In genomic region chr19:30287973-30288372, GRCh38 we compare ENCODE assay signal across 11 cellular contexts.
"Had no signal": no experiment of that assay in that cellular context is flagged by ENCODE, and none has a peak within 500 bp of the region (broad histone marks: within the 10 kb centered on the region; RNA-seq: fewer than 3 reads in every experiment).

No MANE protein-coding gene starts in this region.

- H3K27ac ChIP-seq: GM23248 had no signal

- ATAC-seq: GM23338, HCT116 had no signal

- FAIRE-seq: H1, H54 had no signal

- H2AFZ ChIP-seq: GM23248, GM23338 had no signal

- H3K9me3 ChIP-seq: HAP-1 had no signal

- H3K4me2 ChIP-seq: GM23338 had no signal

- DNase-seq: GM23248, GOT3, H7, H9, HCEC 1CT, HFFc6 had no signal

- H3K4me3 ChIP-seq: GM23248, GM23338, HAP-1 had no signal
